Comparison of ENCODE assay signal across 8 cellular contexts in the genomic region with DNA sequence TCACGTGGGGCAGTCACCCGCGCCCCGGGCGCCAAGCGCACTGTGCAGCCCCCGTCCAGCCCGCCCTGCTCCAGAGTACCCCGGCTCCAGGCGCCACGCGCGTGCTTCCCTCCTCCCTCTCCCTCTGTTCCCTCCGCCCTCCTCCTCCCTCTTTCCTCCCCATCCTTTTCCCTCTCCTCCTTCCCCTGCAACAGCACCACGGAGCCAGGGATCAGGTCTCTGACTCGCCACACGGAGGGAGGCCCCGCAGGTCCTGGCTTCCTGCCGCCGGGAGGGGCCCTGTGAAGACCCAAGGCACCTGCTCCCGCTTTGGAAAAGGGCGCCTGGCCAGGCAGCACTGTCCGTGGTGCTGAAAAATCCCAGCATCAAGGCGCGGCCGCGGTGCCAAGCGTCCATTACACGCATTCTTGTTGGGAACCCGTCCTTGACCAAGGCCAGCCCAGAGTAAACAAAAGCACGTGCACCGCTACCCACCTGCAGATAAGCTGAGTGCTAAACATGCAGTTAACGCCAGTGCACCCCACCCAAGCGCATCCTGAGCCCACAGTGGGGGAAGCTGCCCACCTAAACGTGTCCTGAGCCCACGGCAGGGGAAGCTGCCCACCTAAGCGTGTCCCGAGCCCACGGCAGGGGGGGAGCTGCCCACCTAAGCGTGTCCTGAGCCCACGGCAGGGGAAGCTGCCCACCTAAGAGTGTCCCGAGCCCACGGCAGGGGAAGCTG. TPM values are rescaled to one million over a fixed set of nuclear protein-coding genes. Genes with fewer than 3 reads are reported as not detected.
DNase-seq lines count a peak whose midpoint lies in the region; ATAC-seq and TF ChIP-seq lines count a peak whose summit lies in the region.
"Had no signal": no experiment of that assay in that cellular context is flagged by ENCODE, and none has a peak within 500 bp of the region (broad histone marks: within the 10 kb centered on the region; RNA-seq: fewer than 3 reads in every experiment).

No MANE protein-coding gene starts in this region.

- H3K36me3 Mint-ChIP-seq in activated T-helper 1 cell treated with anti-CD3 and anti-CD28 coated beads, Interleukin-12 subunit alpha, Interleukin-12 subunit beta, Interleukin-2, Interleukin-4 antibody, amounts not matched to agents 30 ng/mL and 10 ng/mL and 1 ng/mL, durations not matched to agents 14 hours and 24 hours and 36 hours (ENCODE audit: low read depth), result no peaks in the 10 kb centered on the region

- H3K4me3 Mint-ChIP-seq in activated T-helper 1 cell treated with anti-CD3 and anti-CD28 coated beads, Interleukin-12 subunit alpha, Interleukin-12 subunit beta, Interleukin-2, Interleukin-4 antibody, amounts not matched to agents 30 ng/mL and 10 ng/mL and 1 ng/mL, durations not matched to agents 14 hours and 24 hours and 36 hours, result no peak overlapping the region
- H3K4me3 Mint-ChIP-seq: dendritic cell treated with granulocyte-macrophage colony-stimulating factor and Interleukin-4, amounts not matched to agents 40 ng/mL and 50 ng/mL, for 4 days had no signal

- POLR2A ChIA-PET in GM10248 (lab: Yijun Ruan, JAX), result no interaction called here

- H3K9me3 Mint-ChIP-seq in activated T-helper 1 cell treated with anti-CD3 and anti-CD28 coated beads, Interleukin-12 subunit alpha, Interleukin-12 subunit beta, Interleukin-2, Interleukin-4 antibody, amounts not matched to agents 30 ng/mL and 10 ng/mL and 1 ng/mL, durations not matched to agents 14 hours and 24 hours and 36 hours, result no peaks in the 10 kb centered on the region
- H3K9me3 Mint-ChIP-seq: dendritic cell treated with granulocyte-macrophage colony-stimulating factor and Interleukin-4, amounts not matched to agents 40 ng/mL and 50 ng/mL, for 4 days had no signal

- intact Hi-C loops in activated T-helper 1 cell treated with anti-CD3 and anti-CD28 coated beads, Interleukin-12 subunit alpha, Interleukin-12 subunit beta, Interleukin-2, Interleukin-4 antibody, amounts not matched to agents 30 ng/mL and 10 ng/mL and 1 ng/mL, durations not matched to agents 14 hours and 24 hours and 36 hours (cut with micrococcal nuclease), result no loop called here

- in situ Hi-C loops in T47D (cut with HindIII; ENCODE audit: low pct_unique_long_range_greater_than_20kb, low sequenced_read_pairs), result loop anchor here (10.0 kb wide), 1 partner anchor 68 kb away; no protein-coding TSS in a partner anchor

- DNase-seq in GM10248 (ENCODE audit: extremely low spot score), result peak; percentile 60
- peak; percentile 56 for DNase-seq in NCI-H1092 (lab: John Stamatoyannopoulos, UW)
- peak; percentile 92 to 97 for DNase-seq in T47D (ENCODE audit: low read depth in 1 of 2, low spot score in 1 of 2)
- DNase-seq in mucosa of gallbladder (ENCODE audit: low spot score), result peak; percentile 50
- no peak for DNase-seq in activated T-helper 1 cell treated with anti-CD3 and anti-CD28 coated beads, Interleukin-12 subunit alpha, Interleukin-12 subunit beta, Interleukin-2, Interleukin-4 antibody, amounts not matched to agents 30 ng/mL and 10 ng/mL and 1 ng/mL, durations not matched to agents 14 hours and 24 hours and 36 hours (ENCODE audit: low spot score)
- no peak for DNase-seq in central memory CD4-positive, alpha-beta T cell

- H3K27ac Mint-ChIP-seq in activated T-helper 1 cell treated with anti-CD3 and anti-CD28 coated beads, Interleukin-12 subunit alpha, Interleukin-12 subunit beta, Interleukin-2, Interleukin-4 antibody, amounts not matched to agents 30 ng/mL and 10 ng/mL and 1 ng/mL, durations not matched to agents 14 hours and 24 hours and 36 hours, result no peak overlapping the region
- H3K27ac Mint-ChIP-seq: dendritic cell treated with granulocyte-macrophage colony-stimulating factor and Interleukin-4, amounts not matched to agents 40 ng/mL and 50 ng/mL, for 4 days had no signal

- no peaks in the 10 kb centered on the region for H3K4me1 Mint-ChIP-seq in activated T-helper 1 cell treated with anti-CD3 and anti-CD28 coated beads, Interleukin-12 subunit alpha, Interleukin-12 subunit beta, Interleukin-2, Interleukin-4 antibody, amounts not matched to agents 30 ng/mL and 10 ng/mL and 1 ng/mL, durations not matched to agents 14 hours and 24 hours and 36 hours (ENCODE audit: low read depth)

- no peak for ATAC-seq in HG03457 (IDR thresholded peaks at IDR 0.05; ENCODE audit: unreplicated experiment)

- no peaks in the 10 kb centered on the region for H3K27me3 Mint-ChIP-seq in activated T-helper 1 cell treated with anti-CD3 and anti-CD28 coated beads, Interleukin-12 subunit alpha, Interleukin-12 subunit beta, Interleukin-2, Interleukin-4 antibody, amounts not matched to agents 30 ng/mL and 10 ng/mL and 1 ng/mL, durations not matched to agents 14 hours and 24 hours and 36 hours (ENCODE audit: insufficient read depth)

- CTCF ChIA-PET in GM10248 (lab: Yijun Ruan, JAX), result interaction anchor here (1.2 kb wide), 1 partner anchor 930 kb away, joined by 3 read pairs; no protein-coding TSS in a partner anchor

- TF ChIP-seq CTCF in GM10248 (IDR thresholded peaks at IDR 0.05; ENCODE audit: control extremely low read depth, extremely low read depth, low read depth, missing control alignments), result no peak

RNA-seq across cellular contexts. Expression of a gene that starts 21.7 kb away (rescaled TPM):
- total RNA-seq in mucosa of gallbladder, result not detected
- total RNA-seq in activated T-helper 1 cell treated with anti-CD3 and anti-CD28 coated beads, Interleukin-12 subunit alpha, Interleukin-12 subunit beta, Interleukin-2, Interleukin-4 antibody, amounts not matched to agents 30 ng/mL and 10 ng/mL and 1 ng/mL, durations not matched to agents 14 hours and 24 hours and 36 hours, result not detected in 2 replicates

RNA-seq across cellular contexts. Expression of a gene that starts 45.5 kb away (rescaled TPM):
- total RNA-seq in mucosa of gallbladder, result 179 TPM
- not detected in 2 replicates for total RNA-seq in activated T-helper 1 cell treated with anti-CD3 and anti-CD28 coated beads, Interleukin-12 subunit alpha, Interleukin-12 subunit beta, Interleukin-2, Interleukin-4 antibody, amounts not matched to agents 30 ng/mL and 10 ng/mL and 1 ng/mL, durations not matched to agents 14 hours and 24 hours and 36 hours

RNA-seq across cellular contexts. Expression of a gene that starts 48.0 kb away (rescaled TPM):
- not detected for total RNA-seq in mucosa of gallbladder
- 12.3 and 12.5 TPM in 2 replicates for total RNA-seq in activated T-helper 1 cell treated with anti-CD3 and anti-CD28 coated beads, Interleukin-12 subunit alpha, Interleukin-12 subunit beta, Interleukin-2, Interleukin-4 antibody, amounts not matched to agents 30 ng/mL and 10 ng/mL and 1 ng/mL, durations not matched to agents 14 hours and 24 hours and 36 hours

Comparison
In these comparisons a context has a peak if more than half of its experiments do, and no peak if none do; other contexts are left out.
1. DNase-seq: peak in GM10248 (single experiment), NCI-H1092 (single experiment), T47D (2 of 2) and mucosa of gallbladder (single experiment); none in activated T-helper 1 cell treated with anti-CD3 and anti-CD28 coated beads, Interleukin-12 subunit alpha, Interleukin-12 subunit beta, Interleukin-2, Interleukin-4 antibody, amounts not matched to agents 30 ng/mL and 10 ng/mL and 1 ng/mL, durations not matched to agents 14 hours and 24 hours and 36 hours (single experiment) and central memory CD4-positive, alpha-beta T cell (single experiment).
2. RNA of a gene that starts 45.5 kb away (total RNA-seq): 179 TPM in mucosa of gallbladder (single experiment); not detected in activated T-helper 1 cell treated with anti-CD3 and anti-CD28 coated beads, Interleukin-12 subunit alpha, Interleukin-12 subunit beta, Interleukin-2, Interleukin-4 antibody, amounts not matched to agents 30 ng/mL and 10 ng/mL and 1 ng/mL, durations not matched to agents 14 hours and 24 hours and 36 hours; every median in the first group is over 100 times any median in the second.
3. RNA of a gene that starts 48.0 kb away (total RNA-seq): 12.3 to 12.5 TPM in activated T-helper 1 cell treated with anti-CD3 and anti-CD28 coated beads, Interleukin-12 subunit alpha, Interleukin-12 subunit beta, Interleukin-2, Interleukin-4 antibody, amounts not matched to agents 30 ng/mL and 10 ng/mL and 1 ng/mL, durations not matched to agents 14 hours and 24 hours and 36 hours; not detected in mucosa of gallbladder (single experiment); every median in the first group is over 10 times any median in the second.